Comparison of ENCODE assay signal across 1 cellular context in the genomic region with DNA sequence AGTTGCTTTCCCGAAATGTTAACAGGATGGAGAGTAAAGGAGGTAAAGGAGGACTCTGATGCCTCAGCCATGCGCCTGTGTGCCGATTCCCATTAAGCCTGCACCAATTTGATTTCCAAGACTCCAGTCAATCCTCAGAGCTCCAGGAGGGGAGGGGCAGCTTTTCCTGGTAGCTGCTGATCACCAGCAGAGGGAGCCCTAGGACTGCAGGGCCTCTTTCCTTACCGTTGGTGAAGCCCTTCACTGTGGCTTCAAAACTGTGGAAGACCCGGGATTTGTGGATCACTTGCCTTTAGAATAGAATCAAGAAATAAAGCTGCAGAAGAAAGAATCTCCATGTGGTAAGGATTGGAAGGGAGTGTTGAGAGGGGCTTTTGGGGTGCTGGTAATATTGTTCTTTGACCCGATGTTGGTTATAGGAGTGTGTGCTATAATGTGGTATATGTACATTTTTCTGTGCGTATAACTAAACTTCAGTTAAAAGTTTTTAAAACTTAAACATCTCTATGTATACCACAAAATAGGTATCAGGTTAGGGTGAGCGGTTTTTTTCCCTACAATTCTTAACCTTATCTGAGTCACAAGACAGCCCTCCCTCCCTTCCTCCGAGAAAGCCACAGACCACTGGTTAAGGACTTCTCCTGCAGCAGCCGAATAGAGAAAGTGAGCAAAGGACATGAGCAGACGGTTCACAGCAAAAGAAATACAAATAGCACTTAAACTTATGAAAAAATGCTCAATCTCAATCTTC.
A peak's percentile ranks its signal among the peaks of the same experiment; 100 is the strongest.
TF ChIP-seq lines count a peak whose summit lies in the region.

No MANE protein-coding gene starts in this region.

TF ChIP-seq in HepG2, 621 proteins besides CTCF, POLR2A, EP300 and RAD21 (continued from another document and continues in another):
- TF ChIP-seq, protein P1, sequence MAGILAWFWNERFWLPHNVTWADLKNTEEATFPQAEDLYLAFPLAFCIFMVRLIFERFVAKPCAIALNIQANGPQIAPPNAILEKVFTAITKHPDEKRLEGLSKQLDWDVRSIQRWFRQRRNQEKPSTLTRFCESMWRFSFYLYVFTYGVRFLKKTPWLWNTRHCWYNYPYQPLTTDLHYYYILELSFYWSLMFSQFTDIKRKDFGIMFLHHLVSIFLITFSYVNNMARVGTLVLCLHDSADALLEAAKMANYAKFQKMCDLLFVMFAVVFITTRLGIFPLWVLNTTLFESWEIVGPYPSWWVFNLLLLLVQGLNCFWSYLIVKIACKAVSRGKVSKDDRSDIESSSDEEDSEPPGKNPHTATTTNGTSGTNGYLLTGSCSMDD (CRISPR knock-in tag; IDR thresholded peaks at IDR 0.05): no peak
- TF ChIP-seq IRF2 (CRISPR knock-in tag; IDR thresholded peaks at IDR 0.05) (peak; percentile 79), ZNF367 (CRISPR knock-in tag; IDR thresholded peaks at IDR 0.05; ENCODE audit: borderline replicate concordance) (no peak), ZNF550 (CRISPR knock-in tag; IDR thresholded peaks at IDR 0.05; ENCODE audit: borderline replicate concordance) (no peak), HES4 (CRISPR knock-in tag; IDR thresholded peaks at IDR 0.05; ENCODE audit: borderline replicate concordance) (peak; percentile 64; the same call in 1 of the 2 replicates), ZNF709 (CRISPR knock-in tag; IDR thresholded peaks at IDR 0.05) (peak; percentile 76; the same call in 1 of the 2 replicates), HDAC2 (CRISPR knock-in tag; IDR thresholded peaks at IDR 0.05) (peak; percentile 33; the same call in 1 of the 2 replicates), ZNF343 (CRISPR knock-in tag; IDR thresholded peaks at IDR 0.05) (no peak), NONO (IDR thresholded peaks at IDR 0.05) (no peak), NONO (CRISPR knock-in tag; conservative IDR thresholded peaks at IDR 0.05) (0 out of 2 replicates have a peak, but pooled peaks have one; percentile 33), ZKSCAN8 (CRISPR knock-in tag; IDR thresholded peaks at IDR 0.05; ENCODE audit: borderline replicate concordance) (peak; percentile 60; the same call in 1 of the 2 replicates), ZNF501 (CRISPR knock-in tag; IDR thresholded peaks at IDR 0.05) (peak; percentile 76; the same call in 1 of the 2 replicates), TEAD3 (CRISPR knock-in tag; optimal IDR thresholded peaks at IDR 0.05; ENCODE audit: borderline replicate concordance) (peak; percentile 65), ADNP (CRISPR knock-in tag; IDR thresholded peaks at IDR 0.05) (no peak), ZNF672 (CRISPR knock-in tag; IDR thresholded peaks at IDR 0.05) (no peak), ZNF292 (CRISPR knock-in tag; IDR thresholded peaks at IDR 0.05; ENCODE audit: borderline replicate concordance, low read depth) (no peak), PHF8 (CRISPR knock-in tag; IDR thresholded peaks at IDR 0.05) (0 out of 2 replicates have a peak, but pooled peaks have one; percentile 24), NFKB2 (CRISPR knock-in tag; IDR thresholded peaks at IDR 0.05; ENCODE audit: borderline replicate concordance) (no peak), ZFP37 (CRISPR knock-in tag; IDR thresholded peaks at IDR 0.05; ENCODE audit: borderline replicate concordance) (no peak), KDM2A (CRISPR knock-in tag; IDR thresholded peaks at IDR 0.05; ENCODE audit: borderline replicate concordance, low read depth) (peak; percentile 73; the same call in 1 of the 2 replicates), NFATC3 (CRISPR knock-in tag; IDR thresholded peaks at IDR 0.05) (no peak), TGIF2 (CRISPR knock-in tag; IDR thresholded peaks at IDR 0.05) (peak; percentile 55; the same call in 1 of the 2 replicates), RAD51 (IDR thresholded peaks at IDR 0.05; ENCODE audit: borderline replicate concordance) (no peak), ZNF614 (CRISPR knock-in tag; IDR thresholded peaks at IDR 0.05; ENCODE audit: borderline replicate concordance) (peak; percentile 49; the same call in 1 of the 2 replicates), CEBPB (IDR thresholded peaks at IDR 0.05; ENCODE audit: borderline replicate concordance, low read depth, low read length) (no peak), CENPX (CRISPR knock-in tag; IDR thresholded peaks at IDR 0.05) (no peak), YY1 (IDR thresholded peaks at IDR 0.05; ENCODE audit: insufficient read depth, insufficient replicate concordance, low read depth, low read length) (peak; percentile 39), ZSCAN31 (CRISPR knock-in tag; IDR thresholded peaks at IDR 0.05; ENCODE audit: low read depth) (0 out of 2 replicates have a peak, but pooled peaks have one; percentile 56), ZNF251 (CRISPR knock-in tag; IDR thresholded peaks at IDR 0.05) (no peak), FOXJ3 (CRISPR knock-in tag; IDR thresholded peaks at IDR 0.05; ENCODE audit: borderline replicate concordance) (no peak), FOSL2 (CRISPR knock-in tag; IDR thresholded peaks at IDR 0.05) (peak; percentile 24; the same call in 1 of the 2 replicates), ZSCAN12 (CRISPR knock-in tag; IDR thresholded peaks at IDR 0.05) (no peak; the same call in 1 of the 2 replicates)
- TF ChIP-seq, protein P2, sequence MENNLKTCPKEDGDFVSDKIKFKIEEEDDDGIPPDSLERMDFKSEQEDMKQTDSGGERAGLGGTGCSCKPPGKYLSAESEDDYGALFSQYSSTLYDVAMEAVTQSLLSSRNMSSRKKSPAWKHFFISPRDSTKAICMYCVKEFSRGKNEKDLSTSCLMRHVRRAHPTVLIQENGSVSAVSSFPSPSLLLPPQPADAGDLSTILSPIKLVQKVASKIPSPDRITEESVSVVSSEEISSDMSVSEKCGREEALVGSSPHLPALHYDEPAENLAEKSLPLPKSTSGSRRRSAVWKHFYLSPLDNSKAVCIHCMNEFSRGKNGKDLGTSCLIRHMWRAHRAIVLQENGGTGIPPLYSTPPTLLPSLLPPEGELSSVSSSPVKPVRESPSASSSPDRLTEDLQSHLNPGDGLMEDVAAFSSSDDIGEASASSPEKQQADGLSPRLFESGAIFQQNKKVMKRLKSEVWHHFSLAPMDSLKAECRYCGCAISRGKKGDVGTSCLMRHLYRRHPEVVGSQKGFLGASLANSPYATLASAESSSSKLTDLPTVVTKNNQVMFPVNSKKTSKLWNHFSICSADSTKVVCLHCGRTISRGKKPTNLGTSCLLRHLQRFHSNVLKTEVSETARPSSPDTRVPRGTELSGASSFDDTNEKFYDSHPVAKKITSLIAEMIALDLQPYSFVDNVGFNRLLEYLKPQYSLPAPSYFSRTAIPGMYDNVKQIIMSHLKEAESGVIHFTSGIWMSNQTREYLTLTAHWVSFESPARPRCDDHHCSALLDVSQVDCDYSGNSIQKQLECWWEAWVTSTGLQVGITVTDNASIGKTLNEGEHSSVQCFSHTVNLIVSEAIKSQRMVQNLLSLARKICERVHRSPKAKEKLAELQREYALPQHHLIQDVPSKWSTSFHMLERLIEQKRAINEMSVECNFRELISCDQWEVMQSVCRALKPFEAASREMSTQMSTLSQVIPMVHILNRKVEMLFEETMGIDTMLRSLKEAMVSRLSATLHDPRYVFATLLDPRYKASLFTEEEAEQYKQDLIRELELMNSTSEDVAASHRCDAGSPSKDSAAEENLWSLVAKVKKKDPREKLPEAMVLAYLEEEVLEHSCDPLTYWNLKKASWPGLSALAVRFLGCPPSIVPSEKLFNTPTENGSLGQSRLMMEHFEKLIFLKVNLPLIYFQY (CRISPR knock-in tag; IDR thresholded peaks at IDR 0.05; ENCODE audit: borderline replicate concordance): 0 out of 2 replicates have a peak, but pooled peaks have one; percentile 48
- TF ChIP-seq, protein P3, sequence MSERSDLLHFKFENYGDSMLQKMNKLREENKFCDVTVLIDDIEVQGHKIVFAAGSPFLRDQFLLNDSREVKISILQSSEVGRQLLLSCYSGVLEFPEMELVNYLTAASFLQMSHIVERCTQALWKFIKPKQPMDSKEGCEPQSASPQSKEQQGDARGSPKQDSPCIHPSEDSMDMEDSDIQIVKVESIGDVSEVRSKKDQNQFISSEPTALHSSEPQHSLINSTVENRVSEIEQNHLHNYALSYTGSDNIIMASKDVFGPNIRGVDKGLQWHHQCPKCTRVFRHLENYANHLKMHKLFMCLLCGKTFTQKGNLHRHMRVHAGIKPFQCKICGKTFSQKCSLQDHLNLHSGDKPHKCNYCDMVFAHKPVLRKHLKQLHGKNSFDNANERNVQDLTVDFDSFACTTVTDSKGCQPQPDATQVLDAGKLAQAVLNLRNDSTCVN (CRISPR knock-in tag; IDR thresholded peaks at IDR 0.05; ENCODE audit: borderline replicate concordance): peak; percentile 37; the same call in 1 of the 2 replicates
- TF ChIP-seq, protein P4, sequence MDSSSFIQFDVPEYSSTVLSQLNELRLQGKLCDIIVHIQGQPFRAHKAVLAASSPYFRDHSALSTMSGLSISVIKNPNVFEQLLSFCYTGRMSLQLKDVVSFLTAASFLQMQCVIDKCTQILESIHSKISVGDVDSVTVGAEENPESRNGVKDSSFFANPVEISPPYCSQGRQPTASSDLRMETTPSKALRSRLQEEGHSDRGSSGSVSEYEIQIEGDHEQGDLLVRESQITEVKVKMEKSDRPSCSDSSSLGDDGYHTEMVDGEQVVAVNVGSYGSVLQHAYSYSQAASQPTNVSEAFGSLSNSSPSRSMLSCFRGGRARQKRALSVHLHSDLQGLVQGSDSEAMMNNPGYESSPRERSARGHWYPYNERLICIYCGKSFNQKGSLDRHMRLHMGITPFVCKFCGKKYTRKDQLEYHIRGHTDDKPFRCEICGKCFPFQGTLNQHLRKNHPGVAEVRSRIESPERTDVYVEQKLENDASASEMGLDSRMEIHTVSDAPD (CRISPR knock-in tag; IDR thresholded peaks at IDR 0.05): 0 out of 2 replicates have a peak, but pooled peaks have one; percentile 37
- TF ChIP-seq, protein P5, sequence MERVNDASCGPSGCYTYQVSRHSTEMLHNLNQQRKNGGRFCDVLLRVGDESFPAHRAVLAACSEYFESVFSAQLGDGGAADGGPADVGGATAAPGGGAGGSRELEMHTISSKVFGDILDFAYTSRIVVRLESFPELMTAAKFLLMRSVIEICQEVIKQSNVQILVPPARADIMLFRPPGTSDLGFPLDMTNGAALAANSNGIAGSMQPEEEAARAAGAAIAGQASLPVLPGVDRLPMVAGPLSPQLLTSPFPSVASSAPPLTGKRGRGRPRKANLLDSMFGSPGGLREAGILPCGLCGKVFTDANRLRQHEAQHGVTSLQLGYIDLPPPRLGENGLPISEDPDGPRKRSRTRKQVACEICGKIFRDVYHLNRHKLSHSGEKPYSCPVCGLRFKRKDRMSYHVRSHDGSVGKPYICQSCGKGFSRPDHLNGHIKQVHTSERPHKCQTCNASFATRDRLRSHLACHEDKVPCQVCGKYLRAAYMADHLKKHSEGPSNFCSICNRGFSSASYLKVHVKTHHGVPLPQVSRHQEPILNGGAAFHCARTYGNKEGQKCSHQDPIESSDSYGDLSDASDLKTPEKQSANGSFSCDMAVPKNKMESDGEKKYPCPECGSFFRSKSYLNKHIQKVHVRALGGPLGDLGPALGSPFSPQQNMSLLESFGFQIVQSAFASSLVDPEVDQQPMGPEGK (CRISPR knock-in tag; IDR thresholded peaks at IDR 0.05): peak; percentile 37; the same call in 1 of the 2 replicates
- TF ChIP-seq, protein P6, sequence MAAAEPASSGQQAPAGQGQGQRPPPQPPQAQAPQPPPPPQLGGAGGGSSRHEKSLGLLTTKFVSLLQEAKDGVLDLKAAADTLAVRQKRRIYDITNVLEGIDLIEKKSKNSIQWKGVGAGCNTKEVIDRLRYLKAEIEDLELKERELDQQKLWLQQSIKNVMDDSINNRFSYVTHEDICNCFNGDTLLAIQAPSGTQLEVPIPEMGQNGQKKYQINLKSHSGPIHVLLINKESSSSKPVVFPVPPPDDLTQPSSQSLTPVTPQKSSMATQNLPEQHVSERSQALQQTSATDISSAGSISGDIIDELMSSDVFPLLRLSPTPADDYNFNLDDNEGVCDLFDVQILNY (CRISPR knock-in tag; conservative IDR thresholded peaks at IDR 0.05): no peak
- TF ChIP-seq, protein P7, sequence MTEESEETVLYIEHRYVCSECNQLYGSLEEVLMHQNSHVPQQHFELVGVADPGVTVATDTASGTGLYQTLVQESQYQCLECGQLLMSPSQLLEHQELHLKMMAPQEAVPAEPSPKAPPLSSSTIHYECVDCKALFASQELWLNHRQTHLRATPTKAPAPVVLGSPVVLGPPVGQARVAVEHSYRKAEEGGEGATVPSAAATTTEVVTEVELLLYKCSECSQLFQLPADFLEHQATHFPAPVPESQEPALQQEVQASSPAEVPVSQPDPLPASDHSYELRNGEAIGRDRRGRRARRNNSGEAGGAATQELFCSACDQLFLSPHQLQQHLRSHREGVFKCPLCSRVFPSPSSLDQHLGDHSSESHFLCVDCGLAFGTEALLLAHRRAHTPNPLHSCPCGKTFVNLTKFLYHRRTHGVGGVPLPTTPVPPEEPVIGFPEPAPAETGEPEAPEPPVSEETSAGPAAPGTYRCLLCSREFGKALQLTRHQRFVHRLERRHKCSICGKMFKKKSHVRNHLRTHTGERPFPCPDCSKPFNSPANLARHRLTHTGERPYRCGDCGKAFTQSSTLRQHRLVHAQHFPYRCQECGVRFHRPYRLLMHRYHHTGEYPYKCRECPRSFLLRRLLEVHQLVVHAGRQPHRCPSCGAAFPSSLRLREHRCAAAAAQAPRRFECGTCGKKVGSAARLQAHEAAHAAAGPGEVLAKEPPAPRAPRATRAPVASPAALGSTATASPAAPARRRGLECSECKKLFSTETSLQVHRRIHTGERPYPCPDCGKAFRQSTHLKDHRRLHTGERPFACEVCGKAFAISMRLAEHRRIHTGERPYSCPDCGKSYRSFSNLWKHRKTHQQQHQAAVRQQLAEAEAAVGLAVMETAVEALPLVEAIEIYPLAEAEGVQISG (CRISPR knock-in tag; IDR thresholded peaks at IDR 0.05): peak; percentile 48; the same call in 1 of the 2 replicates
- TF ChIP-seq, protein P8, sequence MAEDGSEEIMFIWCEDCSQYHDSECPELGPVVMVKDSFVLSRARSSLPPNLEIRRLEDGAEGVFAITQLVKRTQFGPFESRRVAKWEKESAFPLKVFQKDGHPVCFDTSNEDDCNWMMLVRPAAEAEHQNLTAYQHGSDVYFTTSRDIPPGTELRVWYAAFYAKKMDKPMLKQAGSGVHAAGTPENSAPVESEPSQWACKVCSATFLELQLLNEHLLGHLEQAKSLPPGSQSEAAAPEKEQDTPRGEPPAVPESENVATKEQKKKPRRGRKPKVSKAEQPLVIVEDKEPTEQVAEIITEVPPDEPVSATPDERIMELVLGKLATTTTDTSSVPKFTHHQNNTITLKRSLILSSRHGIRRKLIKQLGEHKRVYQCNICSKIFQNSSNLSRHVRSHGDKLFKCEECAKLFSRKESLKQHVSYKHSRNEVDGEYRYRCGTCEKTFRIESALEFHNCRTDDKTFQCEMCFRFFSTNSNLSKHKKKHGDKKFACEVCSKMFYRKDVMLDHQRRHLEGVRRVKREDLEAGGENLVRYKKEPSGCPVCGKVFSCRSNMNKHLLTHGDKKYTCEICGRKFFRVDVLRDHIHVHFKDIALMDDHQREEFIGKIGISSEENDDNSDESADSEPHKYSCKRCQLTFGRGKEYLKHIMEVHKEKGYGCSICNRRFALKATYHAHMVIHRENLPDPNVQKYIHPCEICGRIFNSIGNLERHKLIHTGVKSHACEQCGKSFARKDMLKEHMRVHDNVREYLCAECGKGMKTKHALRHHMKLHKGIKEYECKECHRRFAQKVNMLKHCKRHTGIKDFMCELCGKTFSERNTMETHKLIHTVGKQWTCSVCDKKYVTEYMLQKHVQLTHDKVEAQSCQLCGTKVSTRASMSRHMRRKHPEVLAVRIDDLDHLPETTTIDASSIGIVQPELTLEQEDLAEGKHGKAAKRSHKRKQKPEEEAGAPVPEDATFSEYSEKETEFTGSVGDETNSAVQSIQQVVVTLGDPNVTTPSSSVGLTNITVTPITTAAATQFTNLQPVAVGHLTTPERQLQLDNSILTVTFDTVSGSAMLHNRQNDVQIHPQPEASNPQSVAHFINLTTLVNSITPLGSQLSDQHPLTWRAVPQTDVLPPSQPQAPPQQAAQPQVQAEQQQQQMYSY (CRISPR knock-in tag; IDR thresholded peaks at IDR 0.05): peak; percentile 81; the same call in 1 of the 2 replicates
